ENCODE assay signal across 8 cellular contexts in genomic region chrX:153924149-153924861, GRCh38.
DNase-seq lines count a peak whose midpoint lies in the region; FAIRE-seq lines count a peak whose summit lies in the region.

No MANE protein-coding gene starts in this region.

- DNase-seq in AG08396 (ENCODE audit: low spot score): peak; percentile 65
- peak; percentile 42 for DNase-seq in NCI-H2107 treated with DMSO at 0.1 percent for 48 hours (lab: John Stamatoyannopoulos, UW; ENCODE audit: unreplicated experiment)
- peak; percentile 64 for DNase-seq in activated naive CD4-positive, alpha-beta T cell treated with anti-CD3 and anti-CD28 coated beads, Interleukin-2, amount 10 ng/mL, durations not matched to agents 7 days and 5 days
- DNase-seq in iris pigment epithelial cell (ENCODE audit: low read depth): peak; percentile 32
- no peak for DNase-seq in NCI-H128 (lab: John Stamatoyannopoulos, UW; ENCODE audit: unreplicated experiment)
- DNase-seq in GOT3 (lab: John Stamatoyannopoulos, UW): no peak
- no peak for DNase-seq in RCC 7860 (ENCODE audit: low spot score)

- FAIRE-seq in G401.6 (lab: Jason Lieb, UNC): peak; percentile 95
- FAIRE-seq in RCC 7860 (lab: Jason Lieb, UNC): no peak

- peaks cover 36% of the 10 kb centered on the region for H3K36me3 Mint-ChIP-seq in activated naive CD4-positive, alpha-beta T cell treated with anti-CD3 and anti-CD28 coated beads, Interleukin-2, amount 10 ng/mL, durations not matched to agents 7 days and 5 days

- H3K27ac Mint-ChIP-seq in activated naive CD4-positive, alpha-beta T cell treated with anti-CD3 and anti-CD28 coated beads, Interleukin-2, amount 10 ng/mL, durations not matched to agents 7 days and 5 days: peak overlapping the region; percentile 96

- CTCF ChIA-PET in activated naive CD4-positive, alpha-beta T cell treated with anti-CD3 and anti-CD28 coated beads, Interleukin-2, amount 10 ng/mL, durations not matched to agents 7 days and 5 days (lab: Charles Lee): interaction anchor here (0.7 to 14.7 kb wide), 7 partner anchors 9 to 115 kb away, joined by 3 to 241 read pairs (median 5); partner anchors contain the start of gene RENBP

- no peaks in the 10 kb centered on the region for H3K27me3 Mint-ChIP-seq in activated naive CD4-positive, alpha-beta T cell treated with anti-CD3 and anti-CD28 coated beads, Interleukin-2, amount 10 ng/mL, durations not matched to agents 7 days and 5 days

- peak overlapping the region; percentile 94 for H3K4me3 Mint-ChIP-seq in activated naive CD4-positive, alpha-beta T cell treated with anti-CD3 and anti-CD28 coated beads, Interleukin-2, amount 10 ng/mL, durations not matched to agents 7 days and 5 days

- no peaks in the 10 kb centered on the region for H3K9me3 Mint-ChIP-seq in activated naive CD4-positive, alpha-beta T cell treated with anti-CD3 and anti-CD28 coated beads, Interleukin-2, amount 10 ng/mL, durations not matched to agents 7 days and 5 days

- H3K4me1 Mint-ChIP-seq in activated naive CD4-positive, alpha-beta T cell treated with anti-CD3 and anti-CD28 coated beads, Interleukin-2, amount 10 ng/mL, durations not matched to agents 7 days and 5 days: peaks cover 31% of the 10 kb centered on the region

Comparison
In these comparisons a context has a peak if more than half of its experiments do, and no peak if none do; other contexts are left out.
1. DNase-seq: peak in AG08396 (single experiment), NCI-H2107 treated with DMSO at 0.1 percent for 48 hours (single experiment), activated naive CD4-positive, alpha-beta T cell treated with anti-CD3 and anti-CD28 coated beads, Interleukin-2, amount 10 ng/mL, durations not matched to agents 7 days and 5 days (single experiment) and iris pigment epithelial cell (single experiment); none in NCI-H128 (single experiment), GOT3 (single experiment) and RCC 7860 (single experiment).